1 cellular context compared by ENCODE assay signal in the genomic region with DNA sequence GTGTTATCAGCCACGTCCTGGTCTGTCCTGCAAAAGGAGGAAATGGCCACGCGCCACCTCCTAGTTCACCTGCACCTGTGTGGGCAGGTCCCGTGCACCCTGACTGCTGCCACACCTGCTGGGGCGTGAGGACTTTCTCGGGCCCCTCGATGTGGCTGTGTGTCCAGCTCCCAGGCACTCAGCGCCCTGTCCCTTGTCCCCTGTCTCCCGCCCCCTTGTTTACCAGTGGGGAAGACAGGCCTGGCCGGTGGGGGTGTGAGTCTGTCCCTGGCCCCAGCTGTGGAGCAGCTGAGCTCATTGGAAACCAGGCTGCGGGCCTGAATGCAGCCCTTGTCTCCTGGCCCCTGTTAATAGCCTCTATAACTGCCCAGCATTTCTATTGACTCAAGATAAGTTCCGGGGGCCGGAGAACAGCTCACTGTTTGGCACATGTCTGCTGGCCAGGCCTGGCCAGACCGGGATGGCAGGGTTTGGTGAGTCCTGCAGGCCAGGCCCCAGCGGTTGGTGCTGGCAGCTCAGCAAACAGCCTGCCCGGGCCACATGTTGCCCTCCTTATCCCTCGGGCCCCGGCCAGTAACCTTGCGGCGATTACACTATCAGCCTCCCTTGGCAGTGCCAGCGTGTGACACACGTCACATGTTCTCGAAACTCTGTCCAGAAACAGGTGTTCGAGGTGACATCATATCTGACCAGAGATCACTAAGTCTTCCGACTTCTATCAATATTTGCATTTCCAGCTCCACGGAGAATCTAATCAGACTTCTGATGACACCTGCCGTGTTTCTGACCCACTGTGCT.
A peak's percentile ranks its signal among the peaks of the same experiment; 100 is the strongest.
TF ChIP-seq lines count a peak whose summit lies in the region.

No MANE protein-coding gene starts in this region.

TF ChIP-seq in HepG2, 621 proteins besides CTCF, POLR2A, EP300 and RAD21 (continued from another document and continues in another):
- TF ChIP-seq, protein P1, sequence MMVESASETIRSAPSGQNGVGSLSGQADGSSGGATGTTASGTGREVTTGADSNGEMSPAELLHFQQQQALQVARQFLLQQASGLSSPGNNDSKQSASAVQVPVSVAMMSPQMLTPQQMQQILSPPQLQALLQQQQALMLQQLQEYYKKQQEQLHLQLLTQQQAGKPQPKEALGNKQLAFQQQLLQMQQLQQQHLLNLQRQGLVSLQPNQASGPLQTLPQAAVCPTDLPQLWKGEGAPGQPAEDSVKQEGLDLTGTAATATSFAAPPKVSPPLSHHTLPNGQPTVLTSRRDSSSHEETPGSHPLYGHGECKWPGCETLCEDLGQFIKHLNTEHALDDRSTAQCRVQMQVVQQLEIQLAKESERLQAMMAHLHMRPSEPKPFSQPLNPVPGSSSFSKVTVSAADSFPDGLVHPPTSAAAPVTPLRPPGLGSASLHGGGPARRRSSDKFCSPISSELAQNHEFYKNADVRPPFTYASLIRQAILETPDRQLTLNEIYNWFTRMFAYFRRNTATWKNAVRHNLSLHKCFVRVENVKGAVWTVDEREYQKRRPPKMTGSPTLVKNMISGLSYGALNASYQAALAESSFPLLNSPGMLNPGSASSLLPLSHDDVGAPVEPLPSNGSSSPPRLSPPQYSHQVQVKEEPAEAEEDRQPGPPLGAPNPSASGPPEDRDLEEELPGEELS (CRISPR knock-in tag; IDR thresholded peaks at IDR 0.05), result peak; percentile 90
- TF ChIP-seq, protein P2, sequence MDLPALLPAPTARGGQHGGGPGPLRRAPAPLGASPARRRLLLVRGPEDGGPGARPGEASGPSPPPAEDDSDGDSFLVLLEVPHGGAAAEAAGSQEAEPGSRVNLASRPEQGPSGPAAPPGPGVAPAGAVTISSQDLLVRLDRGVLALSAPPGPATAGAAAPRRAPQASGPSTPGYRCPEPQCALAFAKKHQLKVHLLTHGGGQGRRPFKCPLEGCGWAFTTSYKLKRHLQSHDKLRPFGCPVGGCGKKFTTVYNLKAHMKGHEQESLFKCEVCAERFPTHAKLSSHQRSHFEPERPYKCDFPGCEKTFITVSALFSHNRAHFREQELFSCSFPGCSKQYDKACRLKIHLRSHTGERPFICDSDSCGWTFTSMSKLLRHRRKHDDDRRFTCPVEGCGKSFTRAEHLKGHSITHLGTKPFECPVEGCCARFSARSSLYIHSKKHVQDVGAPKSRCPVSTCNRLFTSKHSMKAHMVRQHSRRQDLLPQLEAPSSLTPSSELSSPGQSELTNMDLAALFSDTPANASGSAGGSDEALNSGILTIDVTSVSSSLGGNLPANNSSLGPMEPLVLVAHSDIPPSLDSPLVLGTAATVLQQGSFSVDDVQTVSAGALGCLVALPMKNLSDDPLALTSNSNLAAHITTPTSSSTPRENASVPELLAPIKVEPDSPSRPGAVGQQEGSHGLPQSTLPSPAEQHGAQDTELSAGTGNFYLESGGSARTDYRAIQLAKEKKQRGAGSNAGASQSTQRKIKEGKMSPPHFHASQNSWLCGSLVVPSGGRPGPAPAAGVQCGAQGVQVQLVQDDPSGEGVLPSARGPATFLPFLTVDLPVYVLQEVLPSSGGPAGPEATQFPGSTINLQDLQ (CRISPR knock-in tag; IDR thresholded peaks at IDR 0.05), result peak; percentile 81
- TF ChIP-seq STAG1 (CRISPR knock-in tag; IDR thresholded peaks at IDR 0.05) (0 out of 2 replicates have a peak, but pooled peaks have one; percentile 11), FLYWCH1 (CRISPR knock-in tag; IDR thresholded peaks at IDR 0.05) (no peak), DNMT1 (CRISPR knock-in tag; IDR thresholded peaks at IDR 0.05) (no peak), CREB1 (IDR thresholded peaks at IDR 0.05) (peak; percentile 83), CREB1 (CRISPR knock-in tag; IDR thresholded peaks at IDR 0.05) (peak; percentile 64; the same call in 1 of the 2 replicates), ZNF253 (CRISPR knock-in tag; IDR thresholded peaks at IDR 0.05; ENCODE audit: borderline replicate concordance) (no peak), CBX2 (IDR thresholded peaks at IDR 0.05; ENCODE audit: low read depth, low read length) (no peak), CBX2 (CRISPR knock-in tag; IDR thresholded peaks at IDR 0.05; ENCODE audit: low read depth) (no peak), HMG20A (CRISPR knock-in tag; IDR thresholded peaks at IDR 0.05; ENCODE audit: borderline replicate concordance) (no peak), ZNF788 (CRISPR knock-in tag; IDR thresholded peaks at IDR 0.05; ENCODE audit: borderline replicate concordance) (peak; percentile 56; the same call in 1 of the 2 replicates), TP53 (CRISPR knock-in tag; conservative IDR thresholded peaks at IDR 0.05) (peak; percentile 65; the same call in 1 of the 2 replicates), ZNF143 (CRISPR knock-in tag; IDR thresholded peaks at IDR 0.05) (no peak), RFXANK (CRISPR knock-in tag; IDR thresholded peaks at IDR 0.05) (no peak), ZNF577 (CRISPR knock-in tag; IDR thresholded peaks at IDR 0.05; ENCODE audit: borderline replicate concordance, low read depth) (no peak), ZNF44 (CRISPR knock-in tag; IDR thresholded peaks at IDR 0.05) (no peak), AGO1 (IDR thresholded peaks at IDR 0.05; ENCODE audit: low read depth, low read length, poor library complexity, severe bottlenecking) (no peak), RBFOX2 (IDR thresholded peaks at IDR 0.05; ENCODE audit: low read depth, low read length) (0 out of 2 replicates have a peak, but pooled peaks have one; percentile 42), JARID2 (CRISPR knock-in tag; IDR thresholded peaks at IDR 0.05; ENCODE audit: insufficient replicate concordance) (no peak), RBM22 (optimal IDR thresholded peaks at IDR 0.05; ENCODE audit: low read length) (no peak), JUN (CRISPR knock-in tag; IDR thresholded peaks at IDR 0.05) (no peak), NR2C2 (CRISPR knock-in tag; IDR thresholded peaks at IDR 0.05; ENCODE audit: borderline replicate concordance) (peak; percentile 47; the same call in 1 of the 2 replicates), ZNF180 (CRISPR knock-in tag; IDR thresholded peaks at IDR 0.05; ENCODE audit: borderline replicate concordance, low read depth) (no peak), ZNF546 (CRISPR knock-in tag; conservative IDR thresholded peaks at IDR 0.05) (no peak), KLF13 (CRISPR knock-in tag; IDR thresholded peaks at IDR 0.05) (no peak), ATF1 (CRISPR knock-in tag; IDR thresholded peaks at IDR 0.05) (no peak), ZNF749 (CRISPR knock-in tag; IDR thresholded peaks at IDR 0.05; ENCODE audit: borderline replicate concordance) (0 out of 2 replicates have a peak, but pooled peaks have one; percentile 44), ZBTB7B (CRISPR knock-in tag; IDR thresholded peaks at IDR 0.05) (peak; percentile 57; the same call in 1 of the 2 replicates), ISX (CRISPR knock-in tag; conservative IDR thresholded peaks at IDR 0.05) (no peak), ZKSCAN8 (CRISPR knock-in tag; IDR thresholded peaks at IDR 0.05; ENCODE audit: borderline replicate concordance) (no peak), SRSF1 (optimal IDR thresholded peaks at IDR 0.05; ENCODE audit: low read depth, low read length) (peak; percentile 89), SNRNP70 (IDR thresholded peaks at IDR 0.05; ENCODE audit: low read depth, low read length) (no peak), PAF1 (CRISPR knock-in tag; IDR thresholded peaks at IDR 0.05) (no peak), WIZ (CRISPR knock-in tag; IDR thresholded peaks at IDR 0.05) (no peak), ATAD3A (CRISPR knock-in tag; IDR thresholded peaks at IDR 0.05) (no peak), ZNF766 (CRISPR knock-in tag; IDR thresholded peaks at IDR 0.05; ENCODE audit: borderline replicate concordance) (no peak), ZNF260 (CRISPR knock-in tag; IDR thresholded peaks at IDR 0.05; ENCODE audit: borderline replicate concordance, low read depth) (no peak), SRY (CRISPR knock-in tag; IDR thresholded peaks at IDR 0.05) (no peak), LCORL (IDR thresholded peaks at IDR 0.05) (no peak), LCORL (CRISPR knock-in tag; IDR thresholded peaks at IDR 0.05) (peak; percentile 52; the same call in 1 of the 2 replicates), GABPB1 (CRISPR knock-in tag; IDR thresholded peaks at IDR 0.05) (peak; percentile 64), AKAP8 (CRISPR knock-in tag; IDR thresholded peaks at IDR 0.05) (no peak), HOXA3 (CRISPR knock-in tag; IDR thresholded peaks at IDR 0.05) (peak; percentile 67), KLF11 (CRISPR knock-in tag; IDR thresholded peaks at IDR 0.05) (no peak), ZNF543 (CRISPR knock-in tag; IDR thresholded peaks at IDR 0.05) (no peak), PHF20 (CRISPR knock-in tag; IDR thresholded peaks at IDR 0.05) (no peak)
- TF ChIP-seq, protein P3, sequence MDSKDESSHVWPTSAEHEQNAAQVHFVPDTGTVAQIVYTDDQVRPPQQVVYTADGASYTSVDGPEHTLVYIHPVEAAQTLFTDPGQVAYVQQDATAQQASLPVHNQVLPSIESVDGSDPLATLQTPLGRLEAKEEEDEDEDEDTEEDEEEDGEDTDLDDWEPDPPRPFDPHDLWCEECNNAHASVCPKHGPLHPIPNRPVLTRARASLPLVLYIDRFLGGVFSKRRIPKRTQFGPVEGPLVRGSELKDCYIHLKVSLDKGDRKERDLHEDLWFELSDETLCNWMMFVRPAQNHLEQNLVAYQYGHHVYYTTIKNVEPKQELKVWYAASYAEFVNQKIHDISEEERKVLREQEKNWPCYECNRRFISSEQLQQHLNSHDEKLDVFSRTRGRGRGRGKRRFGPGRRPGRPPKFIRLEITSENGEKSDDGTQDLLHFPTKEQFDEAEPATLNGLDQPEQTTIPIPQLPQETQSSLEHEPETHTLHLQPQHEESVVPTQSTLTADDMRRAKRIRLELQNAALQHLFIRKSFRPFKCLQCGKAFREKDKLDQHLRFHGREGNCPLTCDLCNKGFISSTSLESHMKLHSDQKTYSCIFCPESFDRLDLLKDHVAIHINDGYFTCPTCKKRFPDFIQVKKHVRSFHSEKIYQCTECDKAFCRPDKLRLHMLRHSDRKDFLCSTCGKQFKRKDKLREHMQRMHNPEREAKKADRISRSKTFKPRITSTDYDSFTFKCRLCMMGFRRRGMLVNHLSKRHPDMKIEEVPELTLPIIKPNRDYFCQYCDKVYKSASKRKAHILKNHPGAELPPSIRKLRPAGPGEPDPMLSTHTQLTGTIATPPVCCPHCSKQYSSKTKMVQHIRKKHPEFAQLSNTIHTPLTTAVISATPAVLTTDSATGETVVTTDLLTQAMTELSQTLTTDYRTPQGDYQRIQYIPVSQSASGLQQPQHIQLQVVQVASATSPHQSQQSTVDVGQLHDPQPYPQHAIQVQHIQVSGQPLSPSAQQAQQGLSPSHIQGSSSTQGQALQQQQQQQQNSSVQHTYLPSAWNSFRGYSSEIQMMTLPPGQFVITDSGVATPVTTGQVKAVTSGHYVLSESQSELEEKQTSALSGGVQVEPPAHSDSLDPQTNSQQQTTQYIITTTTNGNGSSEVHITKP (CRISPR knock-in tag; IDR thresholded peaks at IDR 0.05; ENCODE audit: low read depth), result no peak
- TF ChIP-seq, protein P4, sequence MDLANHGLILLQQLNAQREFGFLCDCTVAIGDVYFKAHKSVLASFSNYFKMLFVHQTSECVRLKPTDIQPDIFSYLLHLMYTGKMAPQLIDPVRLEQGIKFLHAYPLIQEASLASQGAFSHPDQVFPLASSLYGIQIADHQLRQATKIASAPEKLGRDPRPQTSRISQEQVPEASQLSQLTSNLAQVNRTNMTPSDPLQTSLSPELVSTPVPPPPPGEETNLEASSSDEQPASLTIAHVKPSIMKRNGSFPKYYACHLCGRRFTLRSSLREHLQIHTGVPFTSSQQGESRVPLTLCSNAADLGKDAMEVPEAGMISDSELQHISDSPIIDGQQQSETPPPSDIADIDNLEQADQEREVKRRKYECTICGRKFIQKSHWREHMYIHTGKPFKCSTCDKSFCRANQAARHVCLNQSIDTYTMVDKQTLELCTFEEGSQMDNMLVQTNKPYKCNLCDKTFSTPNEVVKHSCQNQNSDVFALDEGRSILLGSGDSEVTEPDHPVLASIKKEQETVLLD (CRISPR knock-in tag; IDR thresholded peaks at IDR 0.05; ENCODE audit: low read depth), result no peak
- TF ChIP-seq, protein P5, sequence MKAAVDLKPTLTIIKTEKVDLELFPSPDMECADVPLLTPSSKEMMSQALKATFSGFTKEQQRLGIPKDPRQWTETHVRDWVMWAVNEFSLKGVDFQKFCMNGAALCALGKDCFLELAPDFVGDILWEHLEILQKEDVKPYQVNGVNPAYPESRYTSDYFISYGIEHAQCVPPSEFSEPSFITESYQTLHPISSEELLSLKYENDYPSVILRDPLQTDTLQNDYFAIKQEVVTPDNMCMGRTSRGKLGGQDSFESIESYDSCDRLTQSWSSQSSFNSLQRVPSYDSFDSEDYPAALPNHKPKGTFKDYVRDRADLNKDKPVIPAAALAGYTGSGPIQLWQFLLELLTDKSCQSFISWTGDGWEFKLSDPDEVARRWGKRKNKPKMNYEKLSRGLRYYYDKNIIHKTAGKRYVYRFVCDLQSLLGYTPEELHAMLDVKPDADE (CRISPR knock-in tag; IDR thresholded peaks at IDR 0.05), result no peak
- TF ChIP-seq, protein P6, sequence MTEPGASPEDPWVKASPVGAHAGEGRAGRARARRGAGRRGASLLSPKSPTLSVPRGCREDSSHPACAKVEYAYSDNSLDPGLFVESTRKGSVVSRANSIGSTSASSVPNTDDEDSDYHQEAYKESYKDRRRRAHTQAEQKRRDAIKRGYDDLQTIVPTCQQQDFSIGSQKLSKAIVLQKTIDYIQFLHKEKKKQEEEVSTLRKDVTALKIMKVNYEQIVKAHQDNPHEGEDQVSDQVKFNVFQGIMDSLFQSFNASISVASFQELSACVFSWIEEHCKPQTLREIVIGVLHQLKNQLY (CRISPR knock-in tag; IDR thresholded peaks at IDR 0.05), result no peak; the same call in 1 of the 2 replicates
- TF ChIP-seq, protein P7, sequence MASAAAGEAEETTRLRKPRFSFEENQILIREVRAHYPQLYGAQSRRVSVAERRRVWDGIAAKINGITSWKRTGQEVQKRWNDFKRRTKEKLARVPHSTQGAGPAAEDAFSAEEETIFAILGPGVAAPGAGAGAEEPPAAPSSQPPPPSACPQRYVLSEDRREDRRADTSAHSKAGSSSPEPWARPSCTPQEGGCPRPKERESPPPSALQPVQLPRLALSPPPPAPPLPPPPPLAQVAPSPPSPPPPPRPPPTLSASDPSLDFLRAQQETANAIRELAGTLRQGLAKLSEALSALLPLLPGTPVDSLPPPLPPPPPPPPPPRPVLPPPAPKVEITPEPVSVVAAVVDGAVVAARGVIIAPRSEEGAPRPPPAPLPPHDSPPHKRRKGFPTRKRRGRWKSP (CRISPR knock-in tag; IDR thresholded peaks at IDR 0.05), result peak; percentile 51; the same call in 1 of the 2 replicates
- TF ChIP-seq, protein P8, sequence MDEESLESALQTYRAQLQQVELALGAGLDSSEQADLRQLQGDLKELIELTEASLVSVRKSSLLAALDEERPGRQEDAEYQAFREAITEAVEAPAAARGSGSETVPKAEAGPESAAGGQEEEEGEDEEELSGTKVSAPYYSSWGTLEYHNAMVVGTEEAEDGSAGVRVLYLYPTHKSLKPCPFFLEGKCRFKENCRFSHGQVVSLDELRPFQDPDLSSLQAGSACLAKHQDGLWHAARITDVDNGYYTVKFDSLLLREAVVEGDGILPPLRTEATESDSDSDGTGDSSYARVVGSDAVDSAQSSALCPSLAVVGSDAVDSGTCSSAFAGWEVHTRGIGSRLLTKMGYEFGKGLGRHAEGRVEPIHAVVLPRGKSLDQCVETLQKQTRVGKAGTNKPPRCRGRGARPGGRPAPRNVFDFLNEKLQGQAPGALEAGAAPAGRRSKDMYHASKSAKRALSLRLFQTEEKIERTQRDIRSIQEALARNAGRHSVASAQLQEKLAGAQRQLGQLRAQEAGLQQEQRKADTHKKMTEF (CRISPR knock-in tag; IDR thresholded peaks at IDR 0.05), result peak; percentile 51; the same call in 1 of the 2 replicates
